Comparison of ENCODE assay signal across 1 cellular context in genomic region chr2:222653280-222653679, GRCh38.
TF ChIP-seq lines count a peak whose summit lies in the region.

No MANE protein-coding gene starts in this region.

TF ChIP-seq in A549, 52 proteins besides CTCF, POLR2A, EP300 and RAD21 (continued from another document):
- TF ChIP-seq HMGXB4 (CRISPR knock-in tag; IDR thresholded peaks at IDR 0.05; ENCODE audit: borderline replicate concordance), result no peak
- TF ChIP-seq ZSCAN20 (CRISPR knock-in tag; IDR thresholded peaks at IDR 0.05), result no peak
- no peak for TF ChIP-seq PBX3 (IDR thresholded peaks at IDR 0.05)
